In genomic region chr9:71587576-71588362, GRCh38 we compare ENCODE assay signal across 17 cellular contexts.
DNase-seq lines count a peak whose midpoint lies in the region; ATAC-seq, FAIRE-seq and TF ChIP-seq lines count a peak whose summit lies in the region.
"Had no signal": no experiment of that assay in that cellular context is flagged by ENCODE, and none has a peak within 500 bp of the region (broad histone marks: within the 10 kb centered on the region; RNA-seq: fewer than 3 reads in every experiment).

No MANE protein-coding gene starts in this region.

- intact Hi-C loops in PC-9 (cut with micrococcal nuclease; ENCODE audit: unreplicated experiment) (no loop called here), Caco-2 (cut with micrococcal nuclease; ENCODE audit: unreplicated experiment) (loop anchor here (2.0 kb wide), 1 partner anchor 39 kb away; no protein-coding TSS in a partner anchor)

- no peak for ATAC-seq in T-cell (replicated peaks in 1 of 4)
- ATAC-seq: pancreas had no signal

- no peak overlapping the region for H2AFZ ChIP-seq in PC-9

- H3K4me1 Mint-ChIP-seq in progenitor cell of endocrine pancreas (ENCODE audit: low read depth) (peaks cover 3% of the 10 kb centered on the region), Caco-2 (ENCODE audit: low read depth, unreplicated experiment) (no peaks in the 10 kb centered on the region), T-cell (no peaks in the 10 kb centered on the region)

- no peaks in the 10 kb centered on the region for H3K79me2 ChIP-seq in PC-9 (ENCODE audit: low read depth)

- H3K27ac ChIP-seq in PC-9 = peak overlapping the region; percentile 39
- H3K27ac ChIP-seq: BLaER1, pancreas, SJCRH30, thoracic aorta had no signal

- peak; percentile 30 for DNase-seq in stimulated activated CD4-positive, alpha-beta T cell treated with anti-CD3 and anti-CD28 coated beads, Interleukin-1b, Interleukin-23, amount 100 ng/mL, for 48 hours
- DNase-seq in stimulated activated CD4-positive, alpha-beta T cell treated with anti-CD3 and anti-CD28 coated beads, Interleukin-4, amount 100 ng/mL, for 4 hours = no peak
- DNase-seq in PC-9 = peak in 1 of 2 experiments; percentile 41
- peak; percentile 50 for DNase-seq in fibroblast of mammary gland (ENCODE audit: low read depth)
- no peak for DNase-seq in progenitor cell of endocrine pancreas (ENCODE audit: low spot score, unreplicated experiment)
- no peak for DNase-seq in Caco-2
- no peak for DNase-seq in T-cell
- no peak for DNase-seq in HTR-8/SVneo (ENCODE audit: insufficient read length, low spot score)
- DNase-seq: cerebellar nuclear complex, kidney, MM.1S, NCI-H2081 treated with DMSO at 0.1 percent for 48 hours, pancreas, SJCRH30 had no signal

- no peaks in the 10 kb centered on the region for H3K36me3 ChIP-seq in PC-9 (ENCODE audit: low read depth)
- no peaks in the 10 kb centered on the region for H3K36me3 ChIP-seq in Caco-2 (ENCODE audit: control insufficient read depth, insufficient read depth, low read length)
- H3K36me3 ChIP-seq: BLaER1, pancreas, SJCRH30, thoracic aorta had no signal

- H3K27ac Mint-ChIP-seq in progenitor cell of endocrine pancreas = no peak overlapping the region
- no peak overlapping the region for H3K27ac Mint-ChIP-seq in Caco-2 (ENCODE audit: unreplicated experiment)
- H3K27ac Mint-ChIP-seq in T-cell = no peak overlapping the region
- H3K27ac Mint-ChIP-seq: activated naive CD8-positive, alpha-beta T cell had no signal

- H3K4me1 ChIP-seq in PC-9 (replicated peaks; ENCODE audit: insufficient read depth) (peaks cover 11% of the 10 kb centered on the region; the same call in 1 of the 2 replicates), Caco-2 (no peaks in the 10 kb centered on the region)
- H3K4me1 ChIP-seq: BLaER1, pancreas, SJCRH30 had no signal

- no peak for FAIRE-seq in HTR-8/SVneo (lab: Jason Lieb, UNC)
- FAIRE-seq: kidney, pancreas had no signal

- H3K9me3 ChIP-seq in PC-9 (ENCODE audit: insufficient read depth, low read depth) (no peaks in the 10 kb centered on the region), Caco-2 (no peaks in the 10 kb centered on the region)
- H3K9me3 ChIP-seq: BLaER1, pancreas, SJCRH30, thoracic aorta had no signal

- H3K36me3 Mint-ChIP-seq in progenitor cell of endocrine pancreas (ENCODE audit: insufficient read depth) = no peaks in the 10 kb centered on the region
- no peaks in the 10 kb centered on the region for H3K36me3 Mint-ChIP-seq in Caco-2 (ENCODE audit: insufficient read depth, unreplicated experiment)
- H3K36me3 Mint-ChIP-seq in T-cell = no peaks in the 10 kb centered on the region
- H3K36me3 Mint-ChIP-seq: activated naive CD8-positive, alpha-beta T cell had no signal

- POLR2A ChIA-PET in PC-9 (lab: Charles Lee; ENCODE audit: unreplicated experiment) = no interaction called here
- POLR2A ChIA-PET in Caco-2 (lab: Charles Lee) = no interaction called here
- POLR2A ChIA-PET in T-cell (lab: Charles Lee) = interaction anchor here in 1 of 2 donors (0.6 kb wide), 1 partner anchor 430 kb away, joined by 6 read pairs; no protein-coding TSS in a partner anchor

- H3K27me3 Mint-ChIP-seq in progenitor cell of endocrine pancreas = no peaks in the 10 kb centered on the region
- no peaks in the 10 kb centered on the region for H3K27me3 Mint-ChIP-seq in Caco-2 (ENCODE audit: insufficient read depth, unreplicated experiment)
- peaks cover 4% of the 10 kb centered on the region in 2 donors for H3K27me3 Mint-ChIP-seq in T-cell

- no peaks in the 10 kb centered on the region for H3F3A ChIP-seq in PC-9 (ENCODE audit: insufficient read depth, low read depth)

- TF ChIP-seq CTCF in PC-9 (conservative IDR thresholded peaks at IDR 0.05) (no peak), fibroblast of mammary gland (conservative IDR thresholded peaks at IDR 0.05; ENCODE audit: control insufficient read depth, insufficient read depth, low read depth, low read length) (no peak), progenitor cell of endocrine pancreas (IDR thresholded peaks at IDR 0.05; ENCODE audit: unreplicated experiment) (no peak), Caco-2 (IDR thresholded peaks at IDR 0.05; ENCODE audit: insufficient read depth in 1 of 2, low read depth in 1 of 2, low read length in 1 of 2, severe bottlenecking in 1 of 2, unreplicated experiment in 1 of 2) (no peak)

- H4K20me1 ChIP-seq in PC-9 (ENCODE audit: insufficient read depth) = no peaks in the 10 kb centered on the region
- H4K20me1 ChIP-seq: BLaER1 had no signal

- BruUV-seq in PC-9 (replicated peaks; lab: Mats Ljungman, UMichigan) (no TSS peak), Caco-2 (replicated peaks; lab: Mats Ljungman, UMichigan) (no TSS peak)

- H3K9me3 Mint-ChIP-seq in progenitor cell of endocrine pancreas (ENCODE audit: low read depth) = no peaks in the 10 kb centered on the region
- no peaks in the 10 kb centered on the region for H3K9me3 Mint-ChIP-seq in Caco-2 (ENCODE audit: unreplicated experiment)
- no peaks in the 10 kb centered on the region for H3K9me3 Mint-ChIP-seq in T-cell

- no peak overlapping the region for H3K4me2 ChIP-seq in PC-9
- H3K4me2 ChIP-seq: BLaER1 had no signal

- CTCF ChIA-PET in PC-9 (lab: Charles Lee) (interaction anchor here (0.5 to 0.6 kb wide), 2 partner anchors 105 to 555 kb away, joined by 4 to 5 read pairs; no protein-coding TSS in a partner anchor), Caco-2 (lab: Charles Lee) (no interaction called here), T-cell (lab: Charles Lee) (interaction anchor here in 1 of 2 donors (0.5 kb wide), 1 partner anchor 27 kb away, joined by 3 read pairs; no protein-coding TSS in a partner anchor)

- H3K4me3 Mint-ChIP-seq in progenitor cell of endocrine pancreas (ENCODE audit: low read depth) (no peak overlapping the region), Caco-2 (ENCODE audit: unreplicated experiment) (no peak overlapping the region), T-cell (no peak overlapping the region)
- H3K4me3 Mint-ChIP-seq: activated naive CD8-positive, alpha-beta T cell had no signal

- no peaks in the 10 kb centered on the region for H3K9me2 ChIP-seq in PC-9 (ENCODE audit: insufficient read depth)

- H3K4me3 ChIP-seq in PC-9 = no peak overlapping the region
- no peak overlapping the region for H3K4me3 ChIP-seq in fibroblast of mammary gland (ENCODE audit: control insufficient read depth, low read depth, low read length)
- no peak overlapping the region for H3K4me3 ChIP-seq in Caco-2 (ENCODE audit: low read depth, low read length)
- H3K4me3 ChIP-seq: BLaER1, pancreas, SJCRH30, thoracic aorta had no signal

- H3K27me3 ChIP-seq in PC-9 (ENCODE audit: insufficient read depth, low read depth) = no peaks in the 10 kb centered on the region
- H3K27me3 ChIP-seq in Caco-2 (replicated peaks; ENCODE audit: control insufficient read depth, insufficient read depth, low read length) = no peaks in the 10 kb centered on the region
- H3K27me3 ChIP-seq: BLaER1, pancreas had no signal

Comparison
In these comparisons a context has a peak if more than half of its experiments do, and no peak if none do; other contexts are left out.
1. DNase-seq: peak in stimulated activated CD4-positive, alpha-beta T cell treated with anti-CD3 and anti-CD28 coated beads, Interleukin-1b, Interleukin-23, amount 100 ng/mL, for 48 hours (single experiment) and fibroblast of mammary gland (single experiment); none in stimulated activated CD4-positive, alpha-beta T cell treated with anti-CD3 and anti-CD28 coated beads, Interleukin-4, amount 100 ng/mL, for 4 hours (0 of 2), progenitor cell of endocrine pancreas (single experiment), Caco-2 (0 of 2), T-cell (0 of 34) and HTR-8/SVneo (single experiment).